11 cellular contexts compared by ENCODE assay signal in genomic region chr10:4051011-4051407, GRCh38.
DNase-seq lines count a peak whose midpoint lies in the region; ATAC-seq and TF ChIP-seq lines count a peak whose summit lies in the region.
"Had no signal": no experiment of that assay in that cellular context is flagged by ENCODE, and none has a peak within 500 bp of the region (broad histone marks: within the 10 kb centered on the region; RNA-seq: fewer than 3 reads in every experiment).

No MANE protein-coding gene starts in this region.

- no peak overlapping the region for H3K9ac ChIP-seq in mammary epithelial cell (ENCODE audit: insufficient read depth, low read length)

- H3K9me3 ChIP-seq in mammary epithelial cell (replicated peaks; ENCODE audit: insufficient read depth, low read length) (no peaks in the 10 kb centered on the region), esophagus squamous epithelium (no peaks in the 10 kb centered on the region), aorta (ENCODE audit: control insufficient read depth, low read length) (no peaks in the 10 kb centered on the region)

- H3K36me3 Mint-ChIP-seq in MCF 10A (ENCODE audit: insufficient read depth, unreplicated experiment) (no peaks in the 10 kb centered on the region), naive B cell (no peaks in the 10 kb centered on the region)
- H3K36me3 Mint-ChIP-seq: brain had no signal

- H3K9me3 Mint-ChIP-seq in MCF 10A (ENCODE audit: unreplicated experiment) (no peaks in the 10 kb centered on the region), naive B cell (peaks cover 0 to 5% (median 0%) of the 10 kb centered on the region in 7 donors)
- H3K9me3 Mint-ChIP-seq: T-helper 1 cell treated with Interleukin-12 subunit alpha and Interleukin-12 subunit beta and Interleukin-4 antibody, amounts not matched to agents 30 μg/mL and 1 μg/mL, for 36 hours had no signal

- no peaks in the 10 kb centered on the region for H3K79me2 ChIP-seq in mammary epithelial cell (ENCODE audit: insufficient read depth, low read length)

- H3K27me3 ChIP-seq in mammary epithelial cell (ENCODE audit: insufficient read depth, low read length) (no peaks in the 10 kb centered on the region), esophagus squamous epithelium (no peaks in the 10 kb centered on the region), aorta (ENCODE audit: control insufficient read depth in 1 of 2, insufficient read depth in 2 of 2, low read length in 1 of 2) (no peaks in the 10 kb centered on the region)

- BruUV-seq in MCF 10A (replicated peaks; lab: Mats Ljungman, UMichigan) (no TSS peak), mammary epithelial cell (replicated peaks; lab: Mats Ljungman, UMichigan) (no TSS peak)

- TF ChIP-seq POLR2A in esophagus squamous epithelium (IDR thresholded peaks at IDR 0.05), result peak in 1 of 4 donors; percentile 13

- in situ Hi-C loops in mammary epithelial cell (cut with MboI; ENCODE audit: low sequenced_read_pairs in 2 of 2), result no loop called here
- in situ Hi-C loops in GM13976 (cut with MboI; ENCODE audit: low sequenced_read_pairs, unreplicated experiment), result no loop called here

- H3K4me1 ChIP-seq in mammary epithelial cell (ENCODE audit: insufficient read depth, low read length) (no peaks in the 10 kb centered on the region), esophagus squamous epithelium (peaks cover 0 to 23% (median 13%) of the 10 kb centered on the region in 3 donors), aorta (ENCODE audit: control insufficient read depth in 1 of 2, insufficient read depth in 2 of 2, low read length in 2 of 2) (peaks cover 0 to 6% of the 10 kb centered on the region in 2 donors)

- H3K27ac Mint-ChIP-seq in MCF 10A (ENCODE audit: low read depth, unreplicated experiment) (peak overlapping the region; percentile 20), naive B cell (peak overlapping the region; percentile 43 to 97 (median 84))
- H3K27ac Mint-ChIP-seq: brain; T-helper 1 cell treated with Interleukin-12 subunit alpha and Interleukin-12 subunit beta and Interleukin-4 antibody, amounts not matched to agents 30 μg/mL and 1 μg/mL, for 36 hours had no signal

- CTCF ChIA-PET in MCF 10A (lab: Yijun Ruan, JAX) (no interaction called here), mammary epithelial cell (lab: Charles Lee; ENCODE audit: low non-redundant PET) (no interaction called here)

- no peak for TF ChIP-seq CTCF in MCF 10A (IDR thresholded peaks at IDR 0.05; ENCODE audit: unreplicated experiment)
- no peak for TF ChIP-seq CTCF in mammary epithelial cell (conservative IDR thresholded peaks at IDR 0.05 in 1 of 2, IDR thresholded peaks at IDR 0.05 in 1 of 2; ENCODE audit: extremely low read depth in 1 of 2, insufficient read depth in 1 of 2, low read depth in 1 of 2, low read length in 2 of 2)
- TF ChIP-seq CTCF in esophagus squamous epithelium (IDR thresholded peaks at IDR 0.05), result no peak
- no peak for TF ChIP-seq CTCF in GM13976 (IDR thresholded peaks at IDR 0.05; ENCODE audit: borderline replicate concordance, control extremely low read depth, extremely low read depth, insufficient read depth, missing control alignments)

- H3K27me3 Mint-ChIP-seq in MCF 10A (ENCODE audit: insufficient read depth, unreplicated experiment) (no peaks in the 10 kb centered on the region), naive B cell (no peaks in the 10 kb centered on the region)
- H3K27me3 Mint-ChIP-seq: brain had no signal

- H3K27ac ChIP-seq in mammary epithelial cell (ENCODE audit: insufficient read depth, low read depth, low read length) (no peak overlapping the region), esophagus squamous epithelium (peak overlapping the region; percentile 5 to 83 (median 81)), aorta (ENCODE audit: low read depth in 1 of 2, low read length in 2 of 2) (peak overlapping the region; percentile 26 to 52)

- H3K36me3 ChIP-seq in mammary epithelial cell (ENCODE audit: insufficient read depth, low read length) (no peaks in the 10 kb centered on the region), esophagus squamous epithelium (no peaks in the 10 kb centered on the region), aorta (ENCODE audit: control insufficient read depth in 1 of 2, insufficient read depth in 2 of 2, low read length in 1 of 2) (no peaks in the 10 kb centered on the region)

- H3K4me3 Mint-ChIP-seq in MCF 10A (ENCODE audit: unreplicated experiment) (no peak overlapping the region), naive B cell (peak overlapping the region; percentile 29 to 75 (median 68))
- H3K4me3 Mint-ChIP-seq: brain; T-helper 1 cell treated with Interleukin-12 subunit alpha and Interleukin-12 subunit beta and Interleukin-4 antibody, amounts not matched to agents 30 μg/mL and 1 μg/mL, for 36 hours had no signal

- dilution Hi-C loops in mammary epithelial cell (cut with HindIII; ENCODE audit: low sequenced_read_pairs), result no loop called here

- intact Hi-C loops in MCF 10A (cut with micrococcal nuclease), result no loop called here
- intact Hi-C loops in mammary epithelial cell (cut with micrococcal nuclease), result no loop called here
- intact Hi-C loops in esophagus squamous epithelium (cut with DNase I), result no loop called here
- intact Hi-C loops in aorta (cut with DNase I), result loop anchor here in 1 of 2 donors (5.0 to 10.0 kb wide), 2 partner anchors 104 to 266 kb away; partner anchors contain the start of gene KLF6

- 100% methylated on average over 4 of the region's 4 CpGs for WGBS in mammary epithelial cell (ENCODE audit: low coverage, missing lambda C conversion rate)
- 20 to 22% methylated on average over 4 of the region's 4 CpGs for WGBS in esophagus squamous epithelium, 2 donors
- WGBS in aorta, 2 donors, result 0 to 2% methylated on average over 4 of the region's 4 CpGs

- no peak overlapping the region for H3K4me2 ChIP-seq in mammary epithelial cell (ENCODE audit: insufficient read depth, low read depth, low read length)

- H3K4me1 Mint-ChIP-seq in MCF 10A (ENCODE audit: insufficient read depth, unreplicated experiment) (no peaks in the 10 kb centered on the region), naive B cell (peaks cover 12 to 20% (median 16%) of the 10 kb centered on the region in 3 donors)

- H2AFZ ChIP-seq in mammary epithelial cell (ENCODE audit: low read depth, low read length), result no peak overlapping the region

- POLR2A ChIA-PET in MCF 10A (lab: Yijun Ruan, JAX), result interaction anchor here (0.6 to 0.8 kb wide), 4 partner anchors 11 to 664 kb away, joined by 3 read pairs; no protein-coding TSS in a partner anchor

- no peaks in the 10 kb centered on the region for H4K20me1 ChIP-seq in mammary epithelial cell (ENCODE audit: insufficient read depth, low read length)

- DNase-seq in MCF 10A (ENCODE audit: unreplicated experiment) (no peak), mammary epithelial cell (no peak), esophagus squamous epithelium (lab: John Stamatoyannopoulos, UW) (no peak), naive B cell (no peak), aorta (peak in 1 of 2 donors; percentile 65), GM13976 (ENCODE audit: low spot score) (no peak)
- no peak for DNase-seq in activated effector memory CD4-positive, alpha-beta T cell treated with Interleukin-2 at 50 U/mL for 16 hours
- DNase-seq: NCI-H1436 treated with DMSO at 0.1 percent for 48 hours had no signal

- ATAC-seq in naive B cell (ENCODE audit: low read depth in 2 of 2) (no peak), aorta (ENCODE audit: low FRiP score) (peak; percentile 78), GM21529 (IDR thresholded peaks at IDR 0.05; ENCODE audit: unreplicated experiment) (no peak)

- H3K4me3 ChIP-seq in mammary epithelial cell (replicated peaks in 1 of 3; ENCODE audit: insufficient read depth in 1 of 3, low read depth in 2 of 3, low read length in 3 of 3), result no peak overlapping the region
- peak overlapping the region; percentile 0 to 53 (median 23) for H3K4me3 ChIP-seq in esophagus squamous epithelium
- H3K4me3 ChIP-seq in aorta (ENCODE audit: low read length in 2 of 2), result peak overlapping the region; percentile 4 to 8

Comparison
In these comparisons a context has a peak if more than half of its experiments do, and no peak if none do; other contexts are left out.
1. H3K4me3 ChIP-seq: peak in esophagus squamous epithelium (4 of 4) and aorta (2 of 2); none in mammary epithelial cell (0 of 3).